In the genomic region with DNA sequence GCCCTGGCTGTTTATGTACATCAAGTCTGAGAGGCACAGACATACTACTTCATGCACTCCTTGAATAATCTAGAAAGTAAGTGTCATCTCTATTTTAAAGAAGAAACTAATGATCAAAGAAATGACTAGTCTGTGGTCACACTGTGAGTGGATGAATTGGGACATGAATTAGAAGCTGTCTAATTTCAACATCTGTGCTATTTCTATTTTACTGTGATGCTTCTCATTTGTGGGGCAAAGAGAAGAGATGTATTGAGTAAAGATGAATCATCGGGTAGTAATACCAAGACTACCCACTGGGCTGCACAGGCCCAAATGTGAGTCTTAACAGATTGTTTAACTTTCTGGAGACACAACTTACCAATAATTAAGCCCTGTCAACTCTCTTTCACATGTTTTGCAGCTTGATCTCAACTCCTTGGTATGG, we compare ENCODE assay signal across 8 cellular contexts. TPM values are rescaled to one million over a fixed set of nuclear protein-coding genes. Genes with fewer than 3 reads are reported as not detected.
DNase-seq lines count a peak whose midpoint lies in the region; ATAC-seq, FAIRE-seq and TF ChIP-seq lines count a peak whose summit lies in the region.

No MANE protein-coding gene starts in this region.

- H3K27ac ChIP-seq in AG04450 (ENCODE audit: low read depth, low read length) (no peak overlapping the region), keratinocyte (ENCODE audit: control insufficient read depth, insufficient read depth, low read length) (no peak overlapping the region), testis (no peak overlapping the region)

- DNase-seq in AG04450 (ENCODE audit: low read depth, low spot score) (no peak), RPMI7951 (ENCODE audit: low read depth) (peak; percentile 44), keratinocyte (ENCODE audit: low read depth, low spot score) (no peak), DMS153 (lab: John Stamatoyannopoulos, UW) (no peak), testis (no peak)
- DNase-seq in activated effector memory CD4-positive, alpha-beta T cell treated with Interleukin-2 at 50 U/mL for 16 hours: no peak

- no peaks in the 10 kb centered on the region for H4K20me1 ChIP-seq in keratinocyte (ENCODE audit: control insufficient read depth, extremely low read depth, insufficient read depth, low read length)

- H3K4me1 ChIP-seq in keratinocyte (ENCODE audit: control insufficient read depth, extremely low read depth, insufficient read depth, low read length) (no peaks in the 10 kb centered on the region), testis (no peaks in the 10 kb centered on the region)

- H3K27me3 ChIP-seq in AG04450 (ENCODE audit: control insufficient read depth, insufficient read depth, low read length) (no peaks in the 10 kb centered on the region), keratinocyte (ENCODE audit: control insufficient read depth, extremely low read depth, insufficient read depth, low read length) (no peaks in the 10 kb centered on the region), testis (no peaks in the 10 kb centered on the region)

- H2AFZ ChIP-seq in keratinocyte (ENCODE audit: control insufficient read depth, low read length): no peak overlapping the region

- FAIRE-seq in keratinocyte (lab: Jason Lieb, UNC): peak; percentile 36

- H3K9ac ChIP-seq in keratinocyte (ENCODE audit: control insufficient read depth, extremely low read depth, insufficient read depth, low read length): no peak overlapping the region

- H3K36me3 ChIP-seq in keratinocyte (ENCODE audit: control insufficient read depth in 2 of 2, extremely low read depth in 1 of 2, insufficient read depth in 2 of 2, low read length in 2 of 2) (peaks cover 7% of the 10 kb centered on the region in 2 experiments), testis (ENCODE audit: low read depth, missing control alignments) (no peaks in the 10 kb centered on the region)

- POLR2A ChIA-PET in AG04450 (lab: Yijun Ruan, JAX): no interaction called here

- peak; percentile 95 for ATAC-seq in GM18520 (IDR thresholded peaks at IDR 0.05; ENCODE audit: unreplicated experiment)
- ATAC-seq in HG02943 (IDR thresholded peaks at IDR 0.05; ENCODE audit: low read depth, unreplicated experiment): peak; percentile 83

- intact Hi-C loops in testis (cut with DNase I; ENCODE audit: low total_unique reads): no loop called here

- H3K79me2 ChIP-seq in keratinocyte (ENCODE audit: control insufficient read depth, insufficient read depth, low read length): no peaks in the 10 kb centered on the region

- H3K9me3 ChIP-seq in AG04450 (ENCODE audit: control insufficient read depth, insufficient read depth, low read length): no peaks in the 10 kb centered on the region
- no peaks in the 10 kb centered on the region for H3K9me3 ChIP-seq in keratinocyte (ENCODE audit: control insufficient read depth, low read depth, low read length)
- no peaks in the 10 kb centered on the region for H3K9me3 ChIP-seq in testis

- H3K9me1 ChIP-seq in keratinocyte (ENCODE audit: control insufficient read depth, extremely low read depth, insufficient read depth, low read length): no peaks in the 10 kb centered on the region

- TF ChIP-seq POLR2A in testis (IDR thresholded peaks at IDR 0.05): no peak

- CTCF ChIA-PET in AG04450 (lab: Charles Lee): no interaction called here

- no peak overlapping the region for H3K4me2 ChIP-seq in keratinocyte (ENCODE audit: control insufficient read depth, extremely low read depth, insufficient read depth, low read depth, low read length)

- dilution Hi-C loops in keratinocyte (cut with MboI; ENCODE audit: extremely low pct_ligation_motif_present, low sequenced_read_pairs): no loop called here

- peak; percentile 50 for TF ChIP-seq CTCF in AG04450 (IDR thresholded peaks at IDR 0.05; ENCODE audit: low read depth, low read length)
- TF ChIP-seq CTCF in keratinocyte (optimal IDR thresholded peaks at IDR 0.05 in 1 of 3, IDR thresholded peaks at IDR 0.05 in 1 of 3, conservative IDR thresholded peaks at IDR 0.05 in 1 of 3; ENCODE audit: extremely low read depth in 1 of 3, insufficient read depth in 2 of 3, low read length in 3 of 3): peak in 2 of 3 experiments; percentile 34 to 42
- TF ChIP-seq CTCF in testis (IDR thresholded peaks at IDR 0.05): peak in 1 of 3 experiments; percentile 5

- H3K4me3 ChIP-seq in AG04450 (ENCODE audit: low read depth, low read length) (no peak overlapping the region), keratinocyte (ENCODE audit: control insufficient read depth in 2 of 3, extremely low read depth in 1 of 3, insufficient read depth in 2 of 3, low read depth in 1 of 3, low read length in 3 of 3) (no peak overlapping the region), testis (no peak overlapping the region)

- WGBS in testis, 2 donors: 92 to 100% methylated on average over 1 of the region's 1 CpG

RNA-seq across cellular contexts. Expression of gene MTIF2, which starts 42.4 kb away (rescaled TPM):
- polyA plus RNA-seq in AG04450 (2011; rRNA removed): 20.6 and 28.7 TPM in 2 replicates
- polyA minus RNA-seq in AG04450 (2011; rRNA and poly(A)+ RNA removed): 20.8 and 27.1 TPM in 2 replicates
- total RNA-seq in RPMI7951 (2014; rRNA removed; shearing (Covaris generic)): 44.0 and 51.1 TPM in 2 replicates
- 22.1 to 38.9 TPM (median 27.4 TPM) in 3 replicates for polyA plus RNA-seq in keratinocyte
- 69.1 TPM for polyA plus RNA-seq in keratinocyte (2011; ENCODE audit: low read depth)
- 24.1 and 32.5 TPM in 2 replicates for polyA plus RNA-seq in keratinocyte (2011; cell fraction: cytosol; rRNA removed)
- 25.9 and 37.3 TPM in 2 replicates for polyA plus RNA-seq in keratinocyte (2011; cell fraction: nucleus; rRNA removed)
- 23.8 and 31.3 TPM in 2 replicates for polyA plus RNA-seq in keratinocyte (2012; ENCODE audit: low replicate concordance)
- polyA minus RNA-seq in keratinocyte: 13.2 to 33.4 TPM (median 29.2 TPM) in 3 replicates
- polyA minus RNA-seq in keratinocyte (2011; cell fraction: cytosol; rRNA and poly(A)+ RNA removed): 24.2 TPM
- polyA minus RNA-seq in keratinocyte (2011; cell fraction: nucleus; rRNA and poly(A)+ RNA removed): 15.2 and 28.7 TPM in 2 replicates
- 10 to 100 TPM; 19.6 to 23.9 TPM for total RNA-seq in testis
- 15.0 TPM for polyA plus RNA-seq in testis (ENCODE audit: insufficient read depth, low read depth, low replicate concordance)
